In the genomic region with DNA sequence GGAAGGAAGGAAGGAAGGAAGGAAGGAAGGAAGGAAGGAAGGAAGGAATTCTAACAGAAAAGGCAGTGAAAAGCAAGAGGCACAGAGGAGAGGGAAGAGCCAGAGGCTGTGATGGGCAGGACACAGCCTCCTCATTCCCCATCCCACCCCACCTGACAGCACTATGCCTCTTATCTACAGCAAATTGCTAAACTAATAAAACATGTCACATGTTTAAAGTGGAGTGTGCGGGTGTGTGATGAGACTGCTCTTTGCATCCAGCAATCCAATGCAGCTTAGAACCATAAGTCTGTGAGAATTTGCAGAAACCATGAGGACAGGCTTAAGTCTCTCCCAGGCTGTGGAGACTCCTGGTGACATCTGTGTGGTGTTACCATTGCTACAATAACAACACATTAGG, we compare ENCODE assay signal across 25 cellular contexts.
"Had no signal": no experiment of that assay in that cellular context is flagged by ENCODE, and none has a peak within 500 bp of the region (broad histone marks: within the 10 kb centered on the region; RNA-seq: fewer than 3 reads in every experiment).

No MANE protein-coding gene starts in this region.

- H3K4me1 ChIP-seq: gastrocnemius medialis, spleen had no signal

- DNase-seq: activated CD4-positive, alpha-beta T cell treated with anti-CD3 and anti-CD28 coated beads for 4 hours; activated CD4-positive, alpha-beta T cell treated with anti-CD3 and anti-CD28 coated beads, Interleukin-2, amount 50 U/mL, for 4 hours; activated CD4-positive, CD25-positive, alpha-beta regulatory T cell; activated CD8-positive, alpha-beta memory T cell treated with anti-CD3 and anti-CD28 coated beads for 24 hours; activated effector memory CD4-positive, alpha-beta T cell treated with Interleukin-2 at 50 U/mL for 16 hours; activated naive CD4-positive, alpha-beta T cell treated with Interleukin-2 at 50 U/mL for 16 hours; endodermal cell; gastrocnemius medialis; glutamatergic neuron; hippocampal formation; immature natural killer cell; kidney; left colon; mesenchymal stem cell; natural killer cell; posterior cingulate gyrus; right cardiac atrium; spleen; stimulated activated naive CD4-positive, alpha-beta T cell treated with Interleukin-2 at 50 U/mL for 16 hours had no signal

- H3K36me3 ChIP-seq: gastrocnemius medialis, spleen, tibial nerve had no signal

- H3K9me3 ChIP-seq: gastrocnemius medialis, spleen, tibial nerve had no signal

- H3K36me3 Mint-ChIP-seq: activated naive CD8-positive, alpha-beta T cell; immature natural killer cell; natural killer cell had no signal

- FAIRE-seq: bronchial epithelial cell, kidney had no signal

- H3K4me3 Mint-ChIP-seq: activated naive CD8-positive, alpha-beta T cell; central memory CD8-positive, alpha-beta T cell; dendritic cell treated with granulocyte-macrophage colony-stimulating factor and Interleukin-4, amounts not matched to agents 40 ng/mL and 50 ng/mL, for 4 days; endodermal cell; immature natural killer cell; natural killer cell; T-helper 2 cell treated with Interferon-gamma antibody and Interleukin-4, amounts not matched to agents 5 μg/mL and 100 μg/mL, for 36 hours had no signal

- H3K27me3 ChIP-seq: tibial nerve had no signal

- H3K4me3 ChIP-seq: gastrocnemius medialis, spleen, tibial nerve had no signal

- H3K4me1 Mint-ChIP-seq: central memory CD8-positive, alpha-beta T cell; immature natural killer cell; natural killer cell had no signal

- H3K9me3 Mint-ChIP-seq: central memory CD8-positive, alpha-beta T cell; dendritic cell treated with granulocyte-macrophage colony-stimulating factor and Interleukin-4, amounts not matched to agents 40 ng/mL and 50 ng/mL, for 4 days; endodermal cell; immature natural killer cell; natural killer cell; T-helper 2 cell treated with Interferon-gamma antibody and Interleukin-4, amounts not matched to agents 5 μg/mL and 100 μg/mL, for 36 hours had no signal

- H3K27ac Mint-ChIP-seq: activated naive CD8-positive, alpha-beta T cell; dendritic cell treated with granulocyte-macrophage colony-stimulating factor and Interleukin-4, amounts not matched to agents 40 ng/mL and 50 ng/mL, for 4 days; endodermal cell; immature natural killer cell; natural killer cell; T-helper 2 cell treated with Interferon-gamma antibody and Interleukin-4, amounts not matched to agents 5 μg/mL and 100 μg/mL, for 36 hours had no signal

- H3K27ac ChIP-seq: gastrocnemius medialis, spleen, tibial nerve had no signal
